In genomic region chr4:61350932-61351331, GRCh38 we compare ENCODE assay signal across 9 cellular contexts.
"Had no signal": no experiment of that assay in that cellular context is flagged by ENCODE, and none has a peak within 500 bp of the region (broad histone marks: within the 10 kb centered on the region; RNA-seq: fewer than 3 reads in every experiment).

No MANE protein-coding gene starts in this region.

- DNase-seq: H7, HFFc6, Kasumi-1, KG1 had no signal

- H3K4me2 ChIP-seq: GM23338 had no signal

- H3K36me3 ChIP-seq: HAP-1 had no signal

- H3K4me3 ChIP-seq: GM23338, HAP-1 had no signal

- H2AFZ ChIP-seq: GM23338 had no signal

- H3K4me1 ChIP-seq: HAP-1 had no signal

- FAIRE-seq: H1 had no signal

- H3K27ac ChIP-seq: HL-60 had no signal

- H3K9me3 ChIP-seq: HAP-1 had no signal

- ATAC-seq: GM23338, HCT116 had no signal
